ENCODE assay signal across 28 cellular contexts in the genomic region with DNA sequence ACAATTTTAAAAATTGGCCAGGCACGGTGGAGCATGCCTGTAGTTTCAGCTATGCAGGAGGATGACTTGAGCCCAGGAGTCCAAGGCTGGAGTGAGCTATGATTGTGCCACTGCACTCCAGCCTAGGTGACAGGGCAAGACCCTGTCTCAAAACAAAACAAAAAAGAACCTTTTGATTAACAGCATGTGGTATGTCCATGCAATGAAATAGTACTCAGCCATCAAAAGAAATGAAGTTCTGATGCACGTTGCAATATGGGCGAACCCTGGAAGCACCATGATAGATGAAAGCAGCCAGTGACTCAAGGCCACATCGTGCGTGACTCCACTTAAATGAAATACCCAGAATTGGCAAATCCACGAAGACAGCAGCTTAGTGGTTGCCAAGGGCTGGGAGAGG.
"Had no signal": no experiment of that assay in that cellular context is flagged by ENCODE, and none has a peak within 500 bp of the region (broad histone marks: within the 10 kb centered on the region; RNA-seq: fewer than 3 reads in every experiment).

No MANE protein-coding gene starts in this region.

- H3K4me1 ChIP-seq: colonic mucosa, esophagus muscularis mucosa, esophagus squamous epithelium, foreskin keratinocyte, gastrocnemius medialis, gastroesophageal sphincter, heart left ventricle, heart right ventricle had no signal

- H3K36me3 ChIP-seq: colonic mucosa, esophagus muscularis mucosa, esophagus squamous epithelium, gastrocnemius medialis, gastroesophageal sphincter, heart left ventricle, heart right ventricle had no signal

- H3K4me3 ChIP-seq: colonic mucosa, coronary artery, dorsolateral prefrontal cortex, esophagus muscularis mucosa, esophagus squamous epithelium, gastrocnemius medialis, gastroesophageal sphincter, heart left ventricle, heart right ventricle, hepatocyte had no signal

- H3K4me2 ChIP-seq: hepatocyte had no signal

- ATAC-seq: effector memory CD8-positive, alpha-beta T cell; esophagus mucosa; foreskin keratinocyte; gastrocnemius medialis; gastroesophageal sphincter; heart left ventricle; heart right ventricle had no signal

- FAIRE-seq: colon, endometrium, endothelial cell of umbilical vein, frontal cortex had no signal

- H3K27me3 ChIP-seq: colonic mucosa, foreskin keratinocyte, hepatocyte had no signal

- H2AFZ ChIP-seq: hepatocyte had no signal

- H3K79me2 ChIP-seq: hepatocyte had no signal

- DNase-seq: colonic mucosa; cortex of kidney; dorsolateral prefrontal cortex; effector CD4-positive, alpha-beta T cell; effector CD8-positive, alpha-beta T cell; effector memory CD4-positive, alpha-beta T cell; effector memory CD8-positive, alpha-beta T cell; endodermal cell; erythroblast; esophagus squamous epithelium; foreskin fibroblast; foreskin keratinocyte; foreskin melanocyte; gastrocnemius medialis; glutamatergic neuron; head of caudate nucleus; heart left ventricle; heart right ventricle had no signal

- H3K27ac ChIP-seq: colonic mucosa, coronary artery, dorsolateral prefrontal cortex, epithelial cell of prostate, esophagus muscularis mucosa, esophagus squamous epithelium, foreskin keratinocyte, gastrocnemius medialis, gastroesophageal sphincter, heart left ventricle, heart right ventricle, hepatocyte had no signal

- H3K9me3 ChIP-seq: colonic mucosa, esophagus squamous epithelium, gastrocnemius medialis had no signal
